In genomic region chr11:20388096-20389055, GRCh38 we compare ENCODE assay signal across 8 cellular contexts.
A peak's percentile ranks its signal among the peaks of the same experiment; 100 is the strongest.
DNase-seq lines count a peak whose midpoint lies in the region; ATAC-seq and TF ChIP-seq lines count a peak whose summit lies in the region.

No MANE protein-coding gene starts in this region.

- no peak for TF ChIP-seq CTCF in C4-2B (conservative IDR thresholded peaks at IDR 0.05)

- peak; percentile 10 for ATAC-seq in GM18868 (IDR thresholded peaks at IDR 0.05; ENCODE audit: unreplicated experiment)
- ATAC-seq in HG03159 (IDR thresholded peaks at IDR 0.05; ENCODE audit: unreplicated experiment), result peak; percentile 24
- ATAC-seq in HG03469 (IDR thresholded peaks at IDR 0.05; ENCODE audit: unreplicated experiment), result no peak

- no peaks in the 10 kb centered on the region for H3K27me3 ChIP-seq in muscle layer of duodenum (ENCODE audit: low read depth, low read length)

- DNase-seq in SK-N-MC (ENCODE audit: low read depth, low spot score), result no peak
- DNase-seq in effector CD8-positive, alpha-beta T cell (lab: John Stamatoyannopoulos, UW), result peak; percentile 34
- DNase-seq in GOT3 (lab: John Stamatoyannopoulos, UW), result no peak

- peaks cover 7% of the 10 kb centered on the region in 2 donors for H3K4me1 ChIP-seq in muscle layer of duodenum (ENCODE audit: control insufficient read depth in 1 of 2, insufficient read depth in 2 of 2, low read length in 2 of 2)

- H3K4me3 ChIP-seq in SK-N-MC, result peak overlapping the region; percentile 92
- H3K4me3 ChIP-seq in muscle layer of duodenum (ENCODE audit: low read depth in 1 of 2, low read length in 2 of 2), result peak overlapping the region; percentile 73 to 89

- H3K27ac ChIP-seq in C4-2B (peak overlapping the region; percentile 86), SK-N-MC (peak overlapping the region; percentile 54; the same call in 1 of the 2 replicates), muscle layer of duodenum (ENCODE audit: low read length) (peak overlapping the region; percentile 79)

- H3K36me3 ChIP-seq in SK-N-MC (ENCODE audit: insufficient read depth, low read length) (peaks cover 12% of the 10 kb centered on the region), muscle layer of duodenum (ENCODE audit: control insufficient read depth in 1 of 2, insufficient read depth in 2 of 2, low read length in 2 of 2) (peaks cover 12% of the 10 kb centered on the region in 2 donors)

- peak overlapping the region; percentile 97 for H3K9ac ChIP-seq in SK-N-MC (ENCODE audit: insufficient read length)

- H3K9me3 ChIP-seq in SK-N-MC (ENCODE audit: low read depth, low read length), result no peaks in the 10 kb centered on the region
- H3K9me3 ChIP-seq in muscle layer of duodenum (ENCODE audit: control insufficient read depth in 1 of 2, low read length in 2 of 2), result no peaks in the 10 kb centered on the region
